In genomic region chr12:92134638-92135274, GRCh38 we compare ENCODE assay signal across 8 cellular contexts. TPM values are rescaled to one million over a fixed set of nuclear protein-coding genes. Genes with fewer than 3 reads are reported as not detected.
DNase-seq lines count a peak whose midpoint lies in the region; ATAC-seq, FAIRE-seq and TF ChIP-seq lines count a peak whose summit lies in the region.

No MANE protein-coding gene starts in this region.

- H3K9ac ChIP-seq in H9 (ENCODE audit: extremely low read depth, insufficient read length, low read length) (no peak overlapping the region), kidney (ENCODE audit: low read length in 2 of 2) (no peak overlapping the region)

- H4K20me1 ChIP-seq in H9 (ENCODE audit: control insufficient read depth, insufficient read depth, insufficient read length) = no peaks in the 10 kb centered on the region

- H3K27ac ChIP-seq in H9 (ENCODE audit: insufficient read length, low read depth, low read length) = no peak overlapping the region
- H3K27ac ChIP-seq in kidney (ENCODE audit: low read depth in 2 of 2, low read length in 2 of 2) = peak overlapping the region in 1 of 2 donors; percentile 52

- no peak overlapping the region for H2BK15ac ChIP-seq in H9 (ENCODE audit: low read depth, low read length)

- no peak overlapping the region for H2AFZ ChIP-seq in H9 (ENCODE audit: low read length)

- no peak overlapping the region for H4K5ac ChIP-seq in H9 (ENCODE audit: insufficient read length, low read depth, low read length)

- ATAC-seq in HG03520 (IDR thresholded peaks at IDR 0.05; ENCODE audit: unreplicated experiment) (no peak), GM18519 (IDR thresholded peaks at IDR 0.05; ENCODE audit: low FRiP score, unreplicated experiment) (no peak), HG03135 (IDR thresholded peaks at IDR 0.05; ENCODE audit: unreplicated experiment) (no peak)

- intact Hi-C loops in kidney (cut with DNase I) = no loop called here

- H3K23ac ChIP-seq in H9 (ENCODE audit: insufficient read length, low read depth, low read length) = no peak overlapping the region

- no peak for TF ChIP-seq CTCF in H9 (conservative IDR thresholded peaks at IDR 0.05)
- TF ChIP-seq CTCF in kidney (IDR thresholded peaks at IDR 0.05; ENCODE audit: borderline replicate concordance, extremely low read depth, insufficient read depth) = no peak

- peaks cover under 1 to 9% (median 2%) of the 10 kb centered on the region in 3 experiments; a peak in 5 of 7 replicates for H3K36me3 Mint-ChIP-seq in H9 (ENCODE audit: insufficient read depth in 1 of 3, low read depth in 3 of 3)
- peaks cover 77% of the 10 kb centered on the region for H3K36me3 Mint-ChIP-seq in activated CD4-positive, alpha-beta memory T cell treated with anti-CD3 and anti-CD28 coated beads, Interleukin-2, amount 10 ng/mL, durations not matched to agents 7 days and 5 days (ENCODE audit: low read depth)

- H3T11ph ChIP-seq in H9 (ENCODE audit: low read length) = no peak overlapping the region

- no peak overlapping the region for H3K4me3 ChIP-seq in kidney (ENCODE audit: low read length in 2 of 2)

- no peaks in the 10 kb centered on the region for H3K23me2 ChIP-seq in H9 (ENCODE audit: insufficient read length, low read depth, low read length, poor library complexity, severe bottlenecking)

- POLR2A ChIA-PET in activated CD4-positive, alpha-beta memory T cell treated with anti-CD3 and anti-CD28 coated beads, Interleukin-2, amount 10 ng/mL, durations not matched to agents 7 days and 5 days (lab: Charles Lee) = interaction anchor here (0.6 to 10.0 kb wide), 16 partner anchors 9 to 518 kb away, joined by 3 to 397 read pairs (median 3); partner anchors contain the start of gene BTG1

- H3K4me1 Mint-ChIP-seq in H9 = peaks cover 70 to 80% of the 10 kb centered on the region in 2 experiments
- H3K4me1 Mint-ChIP-seq in activated CD4-positive, alpha-beta memory T cell treated with anti-CD3 and anti-CD28 coated beads, Interleukin-2, amount 10 ng/mL, durations not matched to agents 7 days and 5 days = peaks cover 86% of the 10 kb centered on the region

- H3K9me3 Mint-ChIP-seq in H9 = no peaks in the 10 kb centered on the region
- H3K9me3 Mint-ChIP-seq in activated CD4-positive, alpha-beta memory T cell treated with anti-CD3 and anti-CD28 coated beads, Interleukin-2, amount 10 ng/mL, durations not matched to agents 7 days and 5 days = no peaks in the 10 kb centered on the region

- H3K4me2 ChIP-seq in H9 (ENCODE audit: insufficient read depth, insufficient read length, low read length) = no peak overlapping the region

- H3K27ac Mint-ChIP-seq in H9 = peak overlapping the region in 2 of 3 experiments; percentile 35 to 73; a peak in 4 of 7 replicates
- H3K27ac Mint-ChIP-seq in activated CD4-positive, alpha-beta memory T cell treated with anti-CD3 and anti-CD28 coated beads, Interleukin-2, amount 10 ng/mL, durations not matched to agents 7 days and 5 days = peak overlapping the region; percentile 98

- H3K4me1 ChIP-seq in H9 (ENCODE audit: insufficient read depth, low read length) (peaks cover 14% of the 10 kb centered on the region; the same call in 1 of the 2 replicates), kidney (ENCODE audit: control insufficient read depth in 1 of 2, insufficient read depth in 1 of 2, low read depth in 1 of 2, low read length in 2 of 2) (peaks cover 25 to 39% of the 10 kb centered on the region in 2 donors)

- H3K4ac ChIP-seq in H9 (ENCODE audit: low read depth, low read length) = no peak overlapping the region

- H3K27me3 Mint-ChIP-seq in H9 (ENCODE audit: low read depth) = no peaks in the 10 kb centered on the region
- no peaks in the 10 kb centered on the region for H3K27me3 Mint-ChIP-seq in activated CD4-positive, alpha-beta memory T cell treated with anti-CD3 and anti-CD28 coated beads, Interleukin-2, amount 10 ng/mL, durations not matched to agents 7 days and 5 days

- no peaks in the 10 kb centered on the region for H3K79me1 ChIP-seq in H9 (ENCODE audit: insufficient read depth, low read depth, low read length, poor library complexity, severe bottlenecking)

- no peak overlapping the region for H2AK5ac ChIP-seq in H9 (ENCODE audit: insufficient read length, low read length)

- H3K18ac ChIP-seq in H9 (ENCODE audit: insufficient read length, low read depth, low read length) = no peak overlapping the region

- H3K4me3 Mint-ChIP-seq in H9 = 0 out of 5 replicates have a peak overlapping the region, but pooled peaks of 1 of the 2 experiments have one; percentile 1
- peak overlapping the region; percentile 67 for H3K4me3 Mint-ChIP-seq in activated CD4-positive, alpha-beta memory T cell treated with anti-CD3 and anti-CD28 coated beads, Interleukin-2, amount 10 ng/mL, durations not matched to agents 7 days and 5 days

- H3K14ac ChIP-seq in H9 (ENCODE audit: insufficient read depth, low read length) = no peak overlapping the region

- H3K79me2 ChIP-seq in H9 (ENCODE audit: insufficient read depth, low read length) = peaks cover 29% of the 10 kb centered on the region; the same call in 1 of the 2 replicates

- H2BK20ac ChIP-seq in H9 (ENCODE audit: low read depth, low read length, poor library complexity, severe bottlenecking) = no peak overlapping the region

- H3K36me3 ChIP-seq in kidney (ENCODE audit: control insufficient read depth in 1 of 2, insufficient read depth in 2 of 2, low read length in 2 of 2) = no peaks in the 10 kb centered on the region

- no peak overlapping the region for H4K8ac ChIP-seq in H9 (replicated peaks; ENCODE audit: insufficient read length, low read depth, low read length)

- no peaks in the 10 kb centered on the region for H3K9me3 ChIP-seq in H9 (ENCODE audit: control insufficient read depth, low read depth, low read length)
- H3K9me3 ChIP-seq in kidney (ENCODE audit: control insufficient read depth in 1 of 2, low read length in 2 of 2) = no peaks in the 10 kb centered on the region

- H2BK5ac ChIP-seq in H9 (ENCODE audit: insufficient read length, low read length) = no peak overlapping the region

- CTCF ChIA-PET in activated CD4-positive, alpha-beta memory T cell treated with anti-CD3 and anti-CD28 coated beads, Interleukin-2, amount 10 ng/mL, durations not matched to agents 7 days and 5 days (lab: Charles Lee) = interaction anchor here (1.5 to 5.7 kb wide), 4 partner anchors 10 to 435 kb away, joined by 5 to 35 read pairs (median 8); partner anchors contain the start of gene BTG1

- H3K56ac ChIP-seq in H9 (ENCODE audit: insufficient read length, low read depth, low read length) = no peak overlapping the region

- no peak overlapping the region for H2BK12ac ChIP-seq in H9 (ENCODE audit: insufficient read length, low read depth, low read length)

- peak; percentile 8 for FAIRE-seq in kidney (lab: Jason Lieb, UNC)

- WGBS in H9 (ENCODE audit: extremely low coverage, insufficient read length, low lambda C conversion rate) = no CpG with 5 or more reads among the region's 5 CpGs

- DNase-seq in A172 (ENCODE audit: low spot score) (peak; percentile 49), H9 (no peak), kidney (no peak), LoVo (ENCODE audit: low spot score) (no peak)
- DNase-seq in activated CD4-positive, alpha-beta memory T cell treated with anti-CD3 and anti-CD28 coated beads, Interleukin-2, amount 10 ng/mL, durations not matched to agents 7 days and 5 days = no peak

- H2BK120ac ChIP-seq in H9 (ENCODE audit: low read depth, low read length, poor library complexity, severe bottlenecking) = no peak overlapping the region

- H3K27me3 ChIP-seq in H9 (ENCODE audit: insufficient read depth, low read length) = no peaks in the 10 kb centered on the region

- no peak overlapping the region for H4K91ac ChIP-seq in H9 (ENCODE audit: insufficient read length, low read depth, low read length)

RNA-seq across cellular contexts. Expression of gene BTG1, which starts 10.9 kb away (rescaled TPM):
- total RNA-seq in A172 (2014; rRNA removed; shearing (Covaris generic)) = 4.0 and 4.7 TPM in 2 replicates
- total RNA-seq in H9 (2021) (32.0 and 32.7 TPM in 2 replicates), kidney (173 TPM)
- total RNA-seq in activated CD4-positive, alpha-beta memory T cell treated with anti-CD3 and anti-CD28 coated beads, Interleukin-2, amount 10 ng/mL, durations not matched to agents 7 days and 5 days = 100 to 1,000 TPM; 217 to 227 TPM
- polyA plus RNA-seq in kidney (ENCODE audit: insufficient read depth, low read depth, low replicate concordance) = 59.9 TPM
